30 cellular contexts compared by ENCODE assay signal in genomic region chr16:6125483-6126259, GRCh38.
DNase-seq lines count a peak whose midpoint lies in the region; ATAC-seq and TF ChIP-seq lines count a peak whose summit lies in the region.
"Had no signal": no experiment of that assay in that cellular context is flagged by ENCODE, and none has a peak within 500 bp of the region (broad histone marks: within the 10 kb centered on the region; RNA-seq: fewer than 3 reads in every experiment).

No MANE protein-coding gene starts in this region.

- intact Hi-C loops in transverse colon (cut with DNase I; ENCODE audit: low total_unique reads) = no loop called here
- intact Hi-C loops in activated CD4-positive, alpha-beta T cell treated with anti-CD3 and anti-CD28 coated beads, Interleukin-2, amount 10 ng/mL, durations not matched to agents 24 days and 14 days (cut with micrococcal nuclease) = no loop called here

- H3K4me1 Mint-ChIP-seq in activated CD4-positive, alpha-beta T cell treated with anti-CD3 and anti-CD28 coated beads, Interleukin-2, amount 10 ng/mL, durations not matched to agents 24 days and 14 days = no peaks in the 10 kb centered on the region
- H3K4me1 Mint-ChIP-seq: activated CD8-positive, alpha-beta memory T cell treated with anti-CD3 and anti-CD28 coated beads, Interleukin-2, amount 10 ng/mL, durations not matched to agents 7 days and 5 days; CD4-positive, CD25-positive, alpha-beta regulatory T cell; naive thymus-derived CD8-positive, alpha-beta T cell had no signal

- TF ChIP-seq EP300 in transverse colon (IDR thresholded peaks at IDR 0.05; ENCODE audit: low read depth) = no peak

- H3K4me3 Mint-ChIP-seq in activated CD4-positive, alpha-beta T cell treated with anti-CD3 and anti-CD28 coated beads, Interleukin-2, amount 10 ng/mL, durations not matched to agents 24 days and 14 days = no peak overlapping the region
- H3K4me3 Mint-ChIP-seq: activated CD8-positive, alpha-beta memory T cell treated with anti-CD3 and anti-CD28 coated beads, Interleukin-2, amount 10 ng/mL, durations not matched to agents 7 days and 5 days; CD4-positive, CD25-positive, alpha-beta regulatory T cell; naive thymus-derived CD8-positive, alpha-beta T cell had no signal

- TF ChIP-seq CTCF in transverse colon (IDR thresholded peaks at IDR 0.05) = no peak

- H3K9me3 Mint-ChIP-seq in activated CD4-positive, alpha-beta T cell treated with anti-CD3 and anti-CD28 coated beads, Interleukin-2, amount 10 ng/mL, durations not matched to agents 24 days and 14 days = peaks cover 4% of the 10 kb centered on the region

- H3K27me3 ChIP-seq in HUES48 (ENCODE audit: control insufficient read depth, insufficient read depth, low read length) (no peaks in the 10 kb centered on the region), transverse colon (no peaks in the 10 kb centered on the region)
- H3K27me3 ChIP-seq: body of pancreas, hepatocyte, Peyer's patch, SJCRH30, uterus had no signal

- no peak overlapping the region for H3K27ac Mint-ChIP-seq in activated CD4-positive, alpha-beta T cell treated with anti-CD3 and anti-CD28 coated beads, Interleukin-2, amount 10 ng/mL, durations not matched to agents 24 days and 14 days
- H3K27ac Mint-ChIP-seq: activated CD8-positive, alpha-beta memory T cell treated with anti-CD3 and anti-CD28 coated beads, Interleukin-2, amount 10 ng/mL, durations not matched to agents 7 days and 5 days; CD4-positive, CD25-positive, alpha-beta regulatory T cell; naive thymus-derived CD8-positive, alpha-beta T cell had no signal

- no peak for ATAC-seq in GM18873 (IDR thresholded peaks at IDR 0.05; ENCODE audit: low FRiP score, unreplicated experiment)
- ATAC-seq: activated CD8-positive, alpha-beta memory T cell treated with anti-CD3 and anti-CD28 coated beads, Interleukin-2, amount 10 ng/mL, durations not matched to agents 7 days and 5 days; body of pancreas; left colon; naive thymus-derived CD8-positive, alpha-beta T cell; stimulated activated naive CD8-positive, alpha-beta T cell treated with anti-CD3 and anti-CD28 coated beads, Interleukin-15, Interleukin-2, amounts not matched to agents 100 U/mL and 50 U/mL, for 24 hours had no signal

- no peaks in the 10 kb centered on the region for H3K27me3 Mint-ChIP-seq in activated CD4-positive, alpha-beta T cell treated with anti-CD3 and anti-CD28 coated beads, Interleukin-2, amount 10 ng/mL, durations not matched to agents 24 days and 14 days
- H3K27me3 Mint-ChIP-seq: activated CD8-positive, alpha-beta memory T cell treated with anti-CD3 and anti-CD28 coated beads, Interleukin-2, amount 10 ng/mL, durations not matched to agents 7 days and 5 days; CD4-positive, CD25-positive, alpha-beta regulatory T cell had no signal

- H3K9ac ChIP-seq in HUES48 (ENCODE audit: low read depth, low read length) = no peak overlapping the region
- H3K9ac ChIP-seq: GM23248 had no signal

- no peaks in the 10 kb centered on the region for H3K36me3 Mint-ChIP-seq in activated CD4-positive, alpha-beta T cell treated with anti-CD3 and anti-CD28 coated beads, Interleukin-2, amount 10 ng/mL, durations not matched to agents 24 days and 14 days (ENCODE audit: low read depth)
- H3K36me3 Mint-ChIP-seq: activated CD8-positive, alpha-beta memory T cell treated with anti-CD3 and anti-CD28 coated beads, Interleukin-2, amount 10 ng/mL, durations not matched to agents 7 days and 5 days; CD4-positive, CD25-positive, alpha-beta regulatory T cell; naive thymus-derived CD8-positive, alpha-beta T cell had no signal

- WGBS in transverse colon (ENCODE audit: low coverage in 1 of 2), 2 donors = 66 to 69% methylated on average over 7 to 8 of the region's 8 CpGs

- H3K36me3 ChIP-seq in HUES48 (ENCODE audit: control insufficient read depth, insufficient read depth, low read length) (no peaks in the 10 kb centered on the region), transverse colon (no peaks in the 10 kb centered on the region)
- H3K36me3 ChIP-seq: Peyer's patch, SJCRH30, uterus had no signal

- H3K9me3 ChIP-seq in HUES48 (ENCODE audit: control insufficient read depth, insufficient read depth, low read length) (no peaks in the 10 kb centered on the region), transverse colon (no peaks in the 10 kb centered on the region)
- H3K9me3 ChIP-seq: body of pancreas, Peyer's patch, SJCRH30, uterus had no signal

- peak overlapping the region; percentile 46 for H3K27ac ChIP-seq in HUES48 (ENCODE audit: low read depth, low read length)
- H3K27ac ChIP-seq in transverse colon = no peak overlapping the region
- H3K27ac ChIP-seq: body of pancreas, GM23248, hepatocyte, Peyer's patch, SJCRH30, uterus had no signal

- H3K4me1 ChIP-seq in HUES48 (ENCODE audit: control insufficient read depth, insufficient read depth, low read length) = peaks cover 30% of the 10 kb centered on the region
- no peaks in the 10 kb centered on the region for H3K4me1 ChIP-seq in transverse colon
- H3K4me1 ChIP-seq: body of pancreas, Peyer's patch, SJCRH30, uterus had no signal

- DNase-seq in A172 (ENCODE audit: low spot score) = peak; percentile 22
- DNase-seq in astrocyte of the hippocampus (ENCODE audit: low read depth, low spot score) = peak; percentile 37
- peak; percentile 17 for DNase-seq in iris pigment epithelial cell (ENCODE audit: low read depth)
- no peak for DNase-seq in transverse colon
- no peak for DNase-seq in activated CD4-positive, alpha-beta T cell treated with anti-CD3 and anti-CD28 coated beads, Interleukin-2, amount 10 ng/mL, durations not matched to agents 24 days and 14 days
- DNase-seq in activated CD4-positive, alpha-beta T cell treated with anti-CD3 and anti-CD28 coated beads, Interleukin-2, amount 50 U/mL, for 4 hours = no peak
- DNase-seq: 8988T; activated CD4-positive, alpha-beta T cell treated with anti-CD3 and anti-CD28 coated beads, Interleukin-2, amount 50 U/mL, for 1 hour; activated CD8-positive, alpha-beta memory T cell treated with anti-CD3 and anti-CD28 coated beads, Interleukin-2, amount 10 ng/mL, durations not matched to agents 7 days and 5 days; activated gamma-delta T cell treated with Interleukin-2 at 50 U/mL for 16 hours; activated T-cell treated with anti-CD3 and anti-CD28 coated beads, Interleukin-2, amount 50 U/mL, for 48 hours; body of pancreas; CD4-positive, CD25-positive, alpha-beta regulatory T cell; DMS79 treated with DMSO at 0.1 percent for 48 hours; GM23248; left colon; naive thymus-derived CD8-positive, alpha-beta T cell; NCI-H2029 treated with DMSO at 0.1 percent for 48 hours; NCI-H345; Peyer's patch; retina; SJCRH30; stimulated activated naive CD8-positive, alpha-beta T cell treated with anti-CD3 and anti-CD28 coated beads, Interleukin-15, Interleukin-2, amounts not matched to agents 100 U/mL and 50 U/mL, for 24 hours; SW 1271; T-helper 9 cell; uterus had no signal

- no peak overlapping the region for H3K4me3 ChIP-seq in HUES48 (ENCODE audit: low read depth, low read length)
- no peak overlapping the region for H3K4me3 ChIP-seq in transverse colon
- H3K4me3 ChIP-seq: body of pancreas, GM23248, hepatocyte, Peyer's patch, SJCRH30, smooth muscle cell, uterus had no signal

- in situ Hi-C loops in transverse colon (cut with MboI; ENCODE audit: low pct_ligation_motif_present in 1 of 4, low pct_unique_long_range_greater_than_20kb in 1 of 4, low sequenced_read_pairs in 3 of 4) = no loop called here

- no peak for TF ChIP-seq POLR2A in transverse colon (IDR thresholded peaks at IDR 0.05)

Comparison
In these comparisons a context has a peak if more than half of its experiments do, and no peak if none do; other contexts are left out.
1. DNase-seq: peak in A172 (single experiment), astrocyte of the hippocampus (single experiment) and iris pigment epithelial cell (single experiment); none in transverse colon (single experiment), activated CD4-positive, alpha-beta T cell treated with anti-CD3 and anti-CD28 coated beads, Interleukin-2, amount 10 ng/mL, durations not matched to agents 24 days and 14 days (single experiment) and activated CD4-positive, alpha-beta T cell treated with anti-CD3 and anti-CD28 coated beads, Interleukin-2, amount 50 U/mL, for 4 hours (0 of 2).